ENCODE assay signal across 28 cellular contexts in the genomic region with DNA sequence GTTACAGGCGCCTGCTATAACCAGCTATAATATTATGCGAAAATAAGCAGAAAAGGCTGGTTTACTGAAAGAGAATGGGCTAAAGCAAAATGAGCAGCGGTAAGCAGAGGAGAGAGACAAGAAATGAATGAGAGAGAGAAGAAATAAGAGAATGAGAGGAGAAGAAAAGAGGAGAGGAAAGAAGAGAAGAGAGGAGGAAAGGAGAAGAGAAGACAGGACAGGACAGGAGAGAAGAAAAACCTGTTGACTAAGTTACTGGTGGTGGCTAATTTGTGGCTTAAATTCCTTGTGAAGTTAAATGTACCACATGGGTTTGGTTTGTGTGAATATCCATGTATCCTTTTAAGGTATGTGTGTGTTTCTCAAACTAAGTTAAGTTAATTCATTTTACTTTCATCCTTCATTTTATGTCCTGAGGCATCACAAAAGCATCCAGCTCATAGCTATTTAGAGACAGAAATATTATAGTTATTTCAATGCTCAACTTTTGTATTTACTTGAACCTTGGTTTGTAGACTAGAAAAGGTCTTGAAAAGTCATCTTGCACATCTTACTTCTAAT. TPM values are rescaled to one million over a fixed set of nuclear protein-coding genes. Genes with fewer than 3 reads are reported as not detected.
DNase-seq lines count a peak whose midpoint lies in the region; ATAC-seq and TF ChIP-seq lines count a peak whose summit lies in the region.
"Had no signal": no experiment of that assay in that cellular context is flagged by ENCODE, and none has a peak within 500 bp of the region (broad histone marks: within the 10 kb centered on the region; RNA-seq: fewer than 3 reads in every experiment).

No MANE protein-coding gene starts in this region.

- no peak for ATAC-seq in GM19035 (IDR thresholded peaks at IDR 0.05; ENCODE audit: unreplicated experiment)
- ATAC-seq: heart right ventricle, left cardiac atrium had no signal

- intact Hi-C loops in A673 (cut with micrococcal nuclease; ENCODE audit: unreplicated experiment) (no loop called here), stomach (cut with DNase I; ENCODE audit: low total_unique reads) (no loop called here)

- CTCF ChIA-PET in A673 (lab: Charles Lee): interaction anchor here (0.9 kb wide), 1 partner anchor 31 kb away, joined by 3 read pairs; no protein-coding TSS in a partner anchor

- POLR2A ChIA-PET in A673 (lab: Charles Lee; ENCODE audit: low non-redundant PET): interaction anchor here (0.6 kb wide), 1 partner anchor 25 kb away, joined by 3 read pairs; no protein-coding TSS in a partner anchor

- H3K36me3 ChIP-seq in A673 (ENCODE audit: insufficient read depth, low read length, poor library complexity, severe bottlenecking) (no peaks in the 10 kb centered on the region), rectal smooth muscle tissue (ENCODE audit: control insufficient read depth, insufficient read depth, low read length) (no peaks in the 10 kb centered on the region), stomach (no peaks in the 10 kb centered on the region)
- H3K36me3 ChIP-seq: BLaER1, heart right ventricle, thyroid gland had no signal

- TF ChIP-seq EP300 in stomach (IDR thresholded peaks at IDR 0.05): no peak

- peaks cover 19% of the 10 kb centered on the region for H3K36me3 Mint-ChIP-seq in HFFc6 (ENCODE audit: low read depth)
- no peaks in the 10 kb centered on the region for H3K36me3 Mint-ChIP-seq in chondrocyte (ENCODE audit: low read depth)
- H3K36me3 Mint-ChIP-seq: naive B cell had no signal

- peak overlapping the region; percentile 93 for H3K4me3 Mint-ChIP-seq in HFFc6
- no peak overlapping the region for H3K4me3 Mint-ChIP-seq in chondrocyte (ENCODE audit: unreplicated experiment)
- H3K4me3 Mint-ChIP-seq: activated CD4-positive, alpha-beta T cell treated with anti-CD3 and anti-CD28 coated beads, Interleukin-2, amount 10 ng/mL, durations not matched to agents 7 days and 5 days; naive B cell; T-helper 2 cell treated with Interferon-gamma antibody and Interleukin-4, amounts not matched to agents 5 μg/mL and 100 μg/mL, for 36 hours had no signal

- H3K4me3 ChIP-seq in A673 (ENCODE audit: low read depth, low read length, poor library complexity, severe bottlenecking) (no peak overlapping the region), rectal smooth muscle tissue (ENCODE audit: low read length) (no peak overlapping the region), stomach (no peak overlapping the region)
- H3K4me3 ChIP-seq: BLaER1, heart right ventricle, thyroid gland had no signal

- peak overlapping the region; percentile 88 for H3K27ac Mint-ChIP-seq in HFFc6
- peak overlapping the region; percentile 98 for H3K27ac Mint-ChIP-seq in chondrocyte (ENCODE audit: unreplicated experiment)
- H3K27ac Mint-ChIP-seq: activated CD4-positive, alpha-beta T cell treated with anti-CD3 and anti-CD28 coated beads, Interleukin-2, amount 10 ng/mL, durations not matched to agents 7 days and 5 days; naive B cell; T-helper 2 cell treated with Interferon-gamma antibody and Interleukin-4, amounts not matched to agents 5 μg/mL and 100 μg/mL, for 36 hours had no signal

- no TSS peak for BruUV-seq in A673 (replicated peaks; lab: Mats Ljungman, UMichigan)

- H3K4me1 ChIP-seq in A673 (ENCODE audit: insufficient read depth, low read length, poor library complexity, severe bottlenecking) (peaks cover 46% of the 10 kb centered on the region), rectal smooth muscle tissue (ENCODE audit: control insufficient read depth, insufficient read depth, low read length) (peaks cover 42% of the 10 kb centered on the region), stomach (peaks cover 5 to 44% (median 23%) of the 10 kb centered on the region in 4 donors)
- H3K4me1 ChIP-seq: BLaER1, thyroid gland had no signal

- H3K9me3 Mint-ChIP-seq in HFFc6: no peaks in the 10 kb centered on the region
- no peaks in the 10 kb centered on the region for H3K9me3 Mint-ChIP-seq in chondrocyte (ENCODE audit: low read depth)
- H3K9me3 Mint-ChIP-seq: activated CD4-positive, alpha-beta T cell treated with anti-CD3 and anti-CD28 coated beads, Interleukin-2, amount 10 ng/mL, durations not matched to agents 7 days and 5 days; naive B cell; T-helper 2 cell treated with Interferon-gamma antibody and Interleukin-4, amounts not matched to agents 5 μg/mL and 100 μg/mL, for 36 hours had no signal

- TF ChIP-seq CTCF in A673 (conservative IDR thresholded peaks at IDR 0.05; ENCODE audit: low read depth, low read length): no peak
- TF ChIP-seq CTCF in HFFc6 (IDR thresholded peaks at IDR 0.05): no peak
- no peak for TF ChIP-seq CTCF in chondrocyte (IDR thresholded peaks at IDR 0.05)
- no peak for TF ChIP-seq CTCF in stomach (IDR thresholded peaks at IDR 0.05)

- H3K9me3 ChIP-seq in A673 (ENCODE audit: low read depth, low read length, poor library complexity, severe bottlenecking): no peaks in the 10 kb centered on the region
- H3K9me3 ChIP-seq in stomach: no peaks in the 10 kb centered on the region
- H3K9me3 ChIP-seq: BLaER1, heart right ventricle, thyroid gland had no signal

- TF ChIP-seq POLR2A in stomach (IDR thresholded peaks at IDR 0.05): no peak

- H3K27ac ChIP-seq in A673 (ENCODE audit: low read depth, low read length, poor library complexity, severe bottlenecking) (peak overlapping the region; percentile 89), rectal smooth muscle tissue (ENCODE audit: low read depth, low read length) (peak overlapping the region; percentile 4), stomach (peak overlapping the region in 2 of 5 donors; percentile 87 to 89)
- H3K27ac ChIP-seq: BLaER1, HL-60, RWPE1, thyroid gland, VCaP had no signal

- no peaks in the 10 kb centered on the region for H3K27me3 ChIP-seq in A673 (replicated peaks; ENCODE audit: insufficient read depth, low read depth, low read length, poor library complexity)
- H3K27me3 ChIP-seq in rectal smooth muscle tissue (ENCODE audit: control insufficient read depth, insufficient read depth, low read length): no peaks in the 10 kb centered on the region
- no peaks in the 10 kb centered on the region for H3K27me3 ChIP-seq in stomach
- H3K27me3 ChIP-seq: BLaER1, heart right ventricle, thyroid gland had no signal

- H3K9ac ChIP-seq in rectal smooth muscle tissue (ENCODE audit: low read length): no peak overlapping the region
- H3K9ac ChIP-seq: BLaER1 had no signal

- whole genome bisulfite sequencing in stomach, 5 donors: 90 to 95% (median 94%) methylated on average over 3 of the region's 3 CpGs

- H3K27me3 Mint-ChIP-seq in HFFc6 (ENCODE audit: insufficient read depth) (no peaks in the 10 kb centered on the region), chondrocyte (ENCODE audit: low read depth) (no peaks in the 10 kb centered on the region)

- DNase-seq in A673 (ENCODE audit: low spot score) (no peak), HFFc6 (peak; percentile 11), chondrocyte (ENCODE audit: low spot score) (no peak), NCI-H1417 treated with DMSO at 0.1 percent for 48 hours (lab: John Stamatoyannopoulos, UW) (no peak), stomach (no peak)
- DNase-seq in stimulated activated CD4-positive, alpha-beta T cell treated with anti-CD3 and anti-CD28 coated beads, Interleukin-12 subunit alpha, Interleukin-12 subunit beta, amount 100 ng/mL, for 4 hours: no peak
- DNase-seq: activated CD4-positive, alpha-beta T cell treated with anti-CD3 and anti-CD28 coated beads, Interleukin-2, amount 10 ng/mL, durations not matched to agents 7 days and 5 days; activated naive CD4-positive, alpha-beta T cell treated with anti-CD3 and anti-CD28 coated beads, Interleukin-2, amount 50 U/mL, for 16 hours; anterior cingulate cortex; COR-L47; heart right ventricle; left cardiac atrium; mesendoderm; naive B cell; NCI-H2081; NCI-H226; NCI-H748 treated with DMSO at 0.1 percent for 48 hours; occipital lobe; stimulated activated CD4-positive, alpha-beta T cell treated with anti-CD3 and anti-CD28 coated beads, Interleukin-4, amount 100 ng/mL, for 4 hours; stimulated activated naive CD4-positive, alpha-beta T cell; thyroid gland had no signal

- H3K4me1 Mint-ChIP-seq in HFFc6 (ENCODE audit: low read depth): peaks cover 60% of the 10 kb centered on the region
- H3K4me1 Mint-ChIP-seq in chondrocyte (ENCODE audit: low read depth): peaks cover 65% of the 10 kb centered on the region
- H3K4me1 Mint-ChIP-seq: naive B cell had no signal

RNA-seq across cellular contexts. Expression of a gene that starts 3.1 kb away (rescaled TPM):
- 121 and 145 TPM in 2 replicates for total RNA-seq in A673 (2021)
- 100 to 1,000 TPM; 154 to 218 (median 187) TPM for total RNA-seq in HFFc6 (2021; fragmentation: NEBNext Ultra II Directional; extraction: Animal tissue kit (Norgen Biotek cat#: 25700))
- total RNA-seq in chondrocyte: 103 to 182 TPM (median 172 TPM) in 3 replicates
- total RNA-seq in stomach: 100 to 1,000 TPM in 1 of 5 donors, 10 to 100 TPM in 4; 17.7 to 117 (median 50.8) TPM
- 10 to 100 TPM in 2 of 3 donors, 1 to 10 TPM in 1; 6.8 to 20.5 (median 18.6) TPM for polyA plus RNA-seq in stomach
